ENCODE assay signal across 2 cellular contexts in the genomic region with DNA sequence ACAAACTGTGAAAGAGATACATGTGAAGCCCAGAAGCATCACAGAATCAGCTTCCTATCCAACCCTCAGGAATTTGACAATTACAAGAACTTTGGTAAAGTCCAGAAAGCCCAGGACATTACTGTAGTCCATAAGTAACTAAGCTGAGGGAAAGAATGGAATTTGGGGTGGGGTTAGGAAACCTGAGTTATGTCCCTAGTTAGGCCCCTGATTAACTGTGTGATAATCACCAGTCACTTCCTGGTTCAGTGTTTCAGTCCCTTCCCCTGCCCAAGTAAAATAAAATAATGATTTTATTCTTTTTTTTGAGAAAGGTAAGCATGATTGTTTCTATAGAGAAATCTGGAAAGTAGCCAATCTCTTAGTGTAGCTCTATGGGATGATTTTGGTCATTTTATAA. TPM values are rescaled to one million over a fixed set of nuclear protein-coding genes. Genes with fewer than 3 reads are reported as not detected.
"Had no signal": no experiment of that assay in that cellular context is flagged by ENCODE, and none has a peak within 500 bp of the region (broad histone marks: within the 10 kb centered on the region; RNA-seq: fewer than 3 reads in every experiment).

No MANE protein-coding gene starts in this region.

RNA-seq across cellular contexts. Expression of a gene that starts 57.8 kb away (rescaled TPM):
- total RNA-seq: natural killer cell had no signal
- polyA plus RNA-seq: fibroblast of lung had no signal
